ENCODE assay signal across 8 cellular contexts in genomic region chr12:100266163-100266801, GRCh38. TPM values are rescaled to one million over a fixed set of nuclear protein-coding genes. Genes with fewer than 3 reads are reported as not detected.
DNase-seq lines count a peak whose midpoint lies in the region; ATAC-seq and TF ChIP-seq lines count a peak whose summit lies in the region.

No MANE protein-coding gene starts in this region.

- TF ChIP-seq CTCF in Peyer's patch (IDR thresholded peaks at IDR 0.05) (no peak), fibroblast of mammary gland (conservative IDR thresholded peaks at IDR 0.05; ENCODE audit: control insufficient read depth, insufficient read depth, low read depth, low read length) (no peak)

- H3K4me1 ChIP-seq in Peyer's patch (peaks cover 0 to 25% (median 0%) of the 10 kb centered on the region in 4 donors), skeletal muscle tissue (ENCODE audit: control insufficient read depth in 3 of 3, insufficient read depth in 3 of 3, low read length in 3 of 3) (peaks cover 15 to 17% (median 15%) of the 10 kb centered on the region in 3 donors)

- TF ChIP-seq POLR2A in Peyer's patch (IDR thresholded peaks at IDR 0.05): no peak

- DNase-seq in NCI-H510A treated with DMSO at 0.1 percent for 48 hours (lab: John Stamatoyannopoulos, UW): peak; percentile 55
- DNase-seq in NCI-H510A (lab: John Stamatoyannopoulos, UW): no peak
- no peak for DNase-seq in Peyer's patch
- DNase-seq in fibroblast of mammary gland (ENCODE audit: low read depth): no peak
- no peak for DNase-seq in NCI-H128 (lab: John Stamatoyannopoulos, UW; ENCODE audit: unreplicated experiment)
- DNase-seq in NCI-H146 treated with DMSO at 0.1 percent for 48 hours (lab: John Stamatoyannopoulos, UW; ENCODE audit: unreplicated experiment): no peak

- H3K36me3 ChIP-seq in Peyer's patch (no peaks in the 10 kb centered on the region), skeletal muscle tissue (ENCODE audit: control insufficient read depth in 3 of 3, insufficient read depth in 3 of 3, low read length in 3 of 3) (no peaks in the 10 kb centered on the region)

- H3K27me3 ChIP-seq in Peyer's patch (no peaks in the 10 kb centered on the region), skeletal muscle tissue (ENCODE audit: control insufficient read depth in 3 of 3, insufficient read depth in 3 of 3, low read length in 3 of 3) (no peaks in the 10 kb centered on the region)

- H3K27ac ChIP-seq in Peyer's patch (peak overlapping the region; percentile 84 to 98 (median 96)), skeletal muscle tissue (ENCODE audit: low read depth, low read length) (peak overlapping the region; percentile 95)

- peak; percentile 6 for ATAC-seq in HG02642 (IDR thresholded peaks at IDR 0.05; ENCODE audit: poor library complexity, unreplicated experiment)

- no peaks in the 10 kb centered on the region for H3K9me3 ChIP-seq in Peyer's patch
- no peaks in the 10 kb centered on the region for H3K9me3 ChIP-seq in skeletal muscle tissue (ENCODE audit: control insufficient read depth in 3 of 3, low read length in 3 of 3)

- peak overlapping the region in 2 of 3 donors; percentile 92 to 96 for H3K9ac ChIP-seq in skeletal muscle tissue (ENCODE audit: low read depth in 1 of 3, low read length in 3 of 3)

- peak overlapping the region; percentile 84 to 96 (median 88) for H3K4me3 ChIP-seq in Peyer's patch
- peak overlapping the region; percentile 83 for H3K4me3 ChIP-seq in fibroblast of mammary gland (ENCODE audit: control insufficient read depth, low read depth, low read length)
- peak overlapping the region; percentile 69 to 93 (median 87) for H3K4me3 ChIP-seq in skeletal muscle tissue (ENCODE audit: low read length in 3 of 3)

RNA-seq across cellular contexts. Expression of gene DEPDC4, which starts 0.6 kb away (rescaled TPM):
- total RNA-seq in Peyer's patch (1 to 10 TPM in 2 of 4 donors, not detected in 2; 1.4 to 2.0 TPM), skeletal muscle tissue (1.0 TPM)

RNA-seq across cellular contexts. Expression of gene SCYL2, which starts 0.7 kb away (rescaled TPM):
- total RNA-seq in Peyer's patch: 10 to 100 TPM; 47.5 to 73.4 (median 52.6) TPM
- 43.3 TPM for total RNA-seq in skeletal muscle tissue
